ENCODE assay signal across 14 cellular contexts in genomic region chr5:39400711-39401385, GRCh38. TPM values are rescaled to one million over a fixed set of nuclear protein-coding genes. Genes with fewer than 3 reads are reported as not detected.
DNase-seq lines count a peak whose midpoint lies in the region; ATAC-seq, FAIRE-seq and TF ChIP-seq lines count a peak whose summit lies in the region.
"Had no signal": no experiment of that assay in that cellular context is flagged by ENCODE, and none has a peak within 500 bp of the region (broad histone marks: within the 10 kb centered on the region; RNA-seq: fewer than 3 reads in every experiment).

No MANE protein-coding gene starts in this region.

- H3K4me3 ChIP-seq in coronary artery: no peak overlapping the region
- H3K4me3 ChIP-seq in mesodermal cell (ENCODE audit: extremely low read depth, insufficient read depth, low read length, poor library complexity, severe bottlenecking): no peak overlapping the region
- no peak overlapping the region for H3K4me3 ChIP-seq in stomach
- H3K4me3 ChIP-seq: GM12878 had no signal

- TF ChIP-seq EP300 in stomach (IDR thresholded peaks at IDR 0.05): no peak

- DNase-seq in H54 (ENCODE audit: insufficient read length, low spot score): no peak
- no peak for DNase-seq in coronary artery (ENCODE audit: low spot score)
- DNase-seq in stomach: no peak
- DNase-seq in posterior cingulate gyrus: no peak
- DNase-seq in epidermal melanocyte (ENCODE audit: insufficient read length, low spot score): no peak
- DNase-seq in foreskin melanocyte: no peak
- DNase-seq: activated CD4-positive, alpha-beta memory T cell treated with anti-CD3 and anti-CD28 coated beads, Interleukin-2, amount 10 ng/mL, durations not matched to agents 7 days and 5 days; CD8-positive, alpha-beta T cell; NCI-H1105; stimulated activated CD8-positive, alpha-beta memory T cell treated with anti-CD3 and anti-CD28 coated beads, Interleukin-4, amount 100 ng/mL, for 48 hours had no signal

- peak overlapping the region; percentile 94 for H3K27ac ChIP-seq in coronary artery
- H3K27ac ChIP-seq in mesodermal cell (ENCODE audit: low read depth, low read length, severe bottlenecking): peak overlapping the region; percentile 65
- peak overlapping the region in 4 of 5 donors; percentile 67 to 86 (median 80) for H3K27ac ChIP-seq in stomach
- H3K27ac ChIP-seq: HL-60 had no signal

- TF ChIP-seq CTCF in coronary artery (IDR thresholded peaks at IDR 0.05): no peak
- TF ChIP-seq CTCF in stomach (IDR thresholded peaks at IDR 0.05): no peak

- no peak for ATAC-seq in HG02571 (IDR thresholded peaks at IDR 0.05; ENCODE audit: unreplicated experiment)
- ATAC-seq: CD8-positive, alpha-beta T cell; GM12878 had no signal

- H3K36me3 ChIP-seq in mesodermal cell (ENCODE audit: control insufficient read depth, insufficient read depth, low read length): peaks cover 48% of the 10 kb centered on the region
- H3K36me3 ChIP-seq in stomach: no peaks in the 10 kb centered on the region

- H3K9me3 ChIP-seq in mesodermal cell (ENCODE audit: control insufficient read depth, low read length) (no peaks in the 10 kb centered on the region), stomach (no peaks in the 10 kb centered on the region)

- intact Hi-C loops in stomach (cut with DNase I; ENCODE audit: low total_unique reads) (no loop called here), posterior cingulate gyrus (cut with DNase I) (no loop called here)

- peaks cover 32% of the 10 kb centered on the region for H3K4me1 ChIP-seq in mesodermal cell (ENCODE audit: control insufficient read depth, insufficient read depth, low read length, poor library complexity, severe bottlenecking)
- peaks cover 0 to 42% (median 2%) of the 10 kb centered on the region in 4 donors for H3K4me1 ChIP-seq in stomach

- no peaks in the 10 kb centered on the region for H3K27me3 ChIP-seq in stomach

- FAIRE-seq in H54 (lab: Jason Lieb, UNC): peak; percentile 6
- FAIRE-seq: GM12878 had no signal

- WGBS in mesodermal cell (ENCODE audit: insufficient coverage in 2 of 2), 2 experiments: 77 to 87% methylated on average over 3 to 4 of the region's 5 CpGs
- WGBS in stomach, 5 donors: 38 to 58% (median 52%) methylated on average over 5 of the region's 5 CpGs

- no peak for TF ChIP-seq POLR2A in H54 (IDR thresholded peaks at IDR 0.05; ENCODE audit: low read depth, low read length)
- no peak for TF ChIP-seq POLR2A in stomach (IDR thresholded peaks at IDR 0.05)

RNA-seq across cellular contexts. Expression of gene DAB2, which starts 23.9 kb away (rescaled TPM):
- polyA plus RNA-seq in mesodermal cell (2013, experiment 1 of 2): 52.2 TPM
- polyA plus RNA-seq in mesodermal cell (2013, experiment 2 of 2): 53.2 TPM
- total RNA-seq in stomach: 10 to 100 TPM in 4 of 5 donors, 1 to 10 TPM in 1; 4.9 to 74.4 (median 43.0) TPM
- polyA plus RNA-seq in stomach: 10 to 100 TPM in 2 of 3 donors, 1 to 10 TPM in 1; 3.1 to 37.0 (median 19.9) TPM
- total RNA-seq: activated CD4-positive, alpha-beta memory T cell treated with anti-CD3 and anti-CD28 coated beads, Interleukin-2, amount 10 ng/mL, durations not matched to agents 7 days and 5 days; CD8-positive, alpha-beta T cell had no signal

RNA-seq across cellular contexts. Expression of gene C9, which starts 36.6 kb away (rescaled TPM):
- polyA plus RNA-seq in mesodermal cell (2013, experiment 1 of 2): not detected
- polyA plus RNA-seq in mesodermal cell (2013, experiment 2 of 2): not detected
- not detected for total RNA-seq in stomach
- not detected for polyA plus RNA-seq in stomach
- total RNA-seq: activated CD4-positive, alpha-beta memory T cell treated with anti-CD3 and anti-CD28 coated beads, Interleukin-2, amount 10 ng/mL, durations not matched to agents 7 days and 5 days; CD8-positive, alpha-beta T cell had no signal
- polyA plus RNA-seq: GM12878 had no signal
